ENCODE assay signal across 11 cellular contexts in genomic region chr16:87966685-87967185, GRCh38. TPM values are rescaled to one million over a fixed set of nuclear protein-coding genes. Genes with fewer than 3 reads are reported as not detected.
DNase-seq lines count a peak whose midpoint lies in the region; ATAC-seq and TF ChIP-seq lines count a peak whose summit lies in the region.
"Had no signal": no experiment of that assay in that cellular context is flagged by ENCODE, and none has a peak within 500 bp of the region (broad histone marks: within the 10 kb centered on the region; RNA-seq: fewer than 3 reads in every experiment).

No MANE protein-coding gene starts in this region.

- H3K27me3 Mint-ChIP-seq in MCF 10A (ENCODE audit: insufficient read depth, unreplicated experiment), result no peaks in the 10 kb centered on the region

- BruUV-seq in MCF 10A (replicated peaks; lab: Mats Ljungman, UMichigan), result no TSS peak

- H3K4me3 Mint-ChIP-seq in MCF 10A (ENCODE audit: unreplicated experiment), result no peak overlapping the region

- H3K4me1 ChIP-seq in mucosa of rectum (ENCODE audit: control insufficient read depth in 2 of 2, insufficient read depth in 2 of 2, low read length in 2 of 2) (peaks cover 11 to 17% of the 10 kb centered on the region in 2 donors), urinary bladder (ENCODE audit: insufficient read depth) (peaks cover 2% of the 10 kb centered on the region)

- ATAC-seq in HG03439 (IDR thresholded peaks at IDR 0.05; ENCODE audit: unreplicated experiment) (no peak), GM21381 (IDR thresholded peaks at IDR 0.05; ENCODE audit: unreplicated experiment) (no peak)

- 20% methylated on average over 14 of the region's 14 CpGs for WGBS in urinary bladder

- TF ChIP-seq CTCF in MCF 10A (IDR thresholded peaks at IDR 0.05; ENCODE audit: unreplicated experiment) (no peak), dorsolateral prefrontal cortex (IDR thresholded peaks at IDR 0.05 in 54 of 56, conservative IDR thresholded peaks at IDR 0.05 in 2 of 56; ENCODE audit: low read depth in 1 of 56, partially characterized antibody in 56 of 56) (no peak)

- peak overlapping the region in 1 of 2 donors; percentile 47 for H3K9ac ChIP-seq in mucosa of rectum (ENCODE audit: low read depth in 1 of 2, low read length in 2 of 2)

- H3K36me3 ChIP-seq in mucosa of rectum (ENCODE audit: control insufficient read depth in 2 of 2, insufficient read depth in 2 of 2, low read length in 2 of 2), result no peaks in the 10 kb centered on the region
- no peaks in the 10 kb centered on the region for H3K36me3 ChIP-seq in urinary bladder (ENCODE audit: insufficient read depth)

- H3K27me3 ChIP-seq in dorsolateral prefrontal cortex (no peaks in the 10 kb centered on the region), mucosa of rectum (ENCODE audit: control insufficient read depth in 2 of 2, insufficient read depth in 2 of 2, low read length in 2 of 2) (no peaks in the 10 kb centered on the region)

- peaks cover 2% of the 10 kb centered on the region for H3K36me3 Mint-ChIP-seq in MCF 10A (ENCODE audit: insufficient read depth, unreplicated experiment)

- no peaks in the 10 kb centered on the region for H3K9me3 ChIP-seq in mucosa of rectum (ENCODE audit: control insufficient read depth in 2 of 2, low read length in 2 of 2)

- CTCF ChIA-PET in MCF 10A (lab: Yijun Ruan, JAX), result no interaction called here

- H3K27ac Mint-ChIP-seq in MCF 10A (ENCODE audit: low read depth, unreplicated experiment), result no peak overlapping the region

- POLR2A ChIA-PET in MCF 10A (lab: Yijun Ruan, JAX), result interaction anchor here (1.2 to 1.5 kb wide), 2 partner anchors 14 to 16 kb away, joined by 5 read pairs; partner anchors contain the start of gene BANP

- peak overlapping the region in 56 of 59 donors; percentile 2 to 87 (median 66) for H3K27ac ChIP-seq in dorsolateral prefrontal cortex
- peak overlapping the region; percentile 26 to 53 for H3K27ac ChIP-seq in mucosa of rectum (ENCODE audit: low read depth in 2 of 2, low read length in 2 of 2)
- H3K27ac ChIP-seq in urinary bladder (ENCODE audit: low read depth), result peak overlapping the region; percentile 42

- peaks cover 12% of the 10 kb centered on the region for H3K9me3 Mint-ChIP-seq in MCF 10A (ENCODE audit: unreplicated experiment)

- H3K4me3 ChIP-seq in dorsolateral prefrontal cortex, result peak overlapping the region in 17 of 59 donors; percentile 3 to 40 (median 20)
- H3K4me3 ChIP-seq in mucosa of rectum (ENCODE audit: low read length in 2 of 2), result peak overlapping the region in 1 of 2 donors; percentile 30
- H3K4me3 ChIP-seq in urinary bladder (ENCODE audit: low read depth, low read length), result no peak overlapping the region

- DNase-seq in T47D (ENCODE audit: low read depth in 1 of 2, low spot score in 1 of 2) (peak; percentile 49 to 76), MCF 10A (ENCODE audit: unreplicated experiment) (no peak), dorsolateral prefrontal cortex (no peak), NCI-H2107 (lab: John Stamatoyannopoulos, UW) (no peak)
- DNase-seq: activated CD4-positive, CD25-positive, alpha-beta regulatory T cell; Karpas-422 had no signal

- in situ Hi-C loops in T47D (cut with HindIII; ENCODE audit: low pct_unique_long_range_greater_than_20kb, low sequenced_read_pairs), result no loop called here

- peaks cover 10% of the 10 kb centered on the region for H3K4me1 Mint-ChIP-seq in MCF 10A (ENCODE audit: insufficient read depth, unreplicated experiment)

- intact Hi-C loops in MCF 10A (cut with micrococcal nuclease) (no loop called here), dorsolateral prefrontal cortex (cut with DNase I) (no loop called here)

RNA-seq across cellular contexts. Expression of gene BANP, which starts 15.5 kb away (rescaled TPM):
- total RNA-seq in MCF 10A (2022) (38.2 and 41.5 TPM in 2 replicates), dorsolateral prefrontal cortex (10 to 100 TPM; 17.6 to 85.0 (median 34.7) TPM), urinary bladder (36.6 TPM)
- 13.8 TPM for polyA plus RNA-seq in urinary bladder

RNA-seq across cellular contexts. Expression of gene CA5A, which starts 30.4 kb away (rescaled TPM):
- total RNA-seq in MCF 10A (2022), result not detected in 2 replicates
- 1 to 10 TPM in 22 of 120 experiments, under 1 TPM in 64, not detected in 34; 0.06 to 2.7 (median 0.56) TPM for total RNA-seq in dorsolateral prefrontal cortex
- not detected for total RNA-seq in urinary bladder
- polyA plus RNA-seq in urinary bladder, result not detected
- polyA plus RNA-seq: BJ had no signal

Comparison
In these comparisons a context has a peak if more than half of its experiments do, and no peak if none do; other contexts are left out.
1. DNase-seq: peak in T47D (2 of 2); none in MCF 10A (single experiment), dorsolateral prefrontal cortex (0 of 10) and NCI-H2107 (single experiment).
2. Peak in every context shown above with its lines, with median percentiles within 50 percentile points of each other: H3K27ac ChIP-seq.